Comparison of ENCODE assay signal across 12 cellular contexts in genomic region chr2:105143094-105143466, GRCh38.
DNase-seq lines count a peak whose midpoint lies in the region; ATAC-seq and TF ChIP-seq lines count a peak whose summit lies in the region.
"Had no signal": no experiment of that assay in that cellular context is flagged by ENCODE, and none has a peak within 500 bp of the region (broad histone marks: within the 10 kb centered on the region; RNA-seq: fewer than 3 reads in every experiment).

No MANE protein-coding gene starts in this region.

- no peak overlapping the region for H3K27ac ChIP-seq in spleen
- H3K27ac ChIP-seq: coronary artery had no signal

- DNase-seq in T-helper 1 cell, result no peak
- DNase-seq in activated CD4-positive, alpha-beta memory T cell treated with anti-CD3 and anti-CD28 coated beads for 36 hours, result no peak
- no peak for DNase-seq in spleen
- DNase-seq in amniotic stem cell (lab: John Stamatoyannopoulos, UW), result no peak
- no peak for DNase-seq in GF-D8 (lab: John Stamatoyannopoulos, UW)
- DNase-seq: NCI-H524 treated with DMSO at 0.1 percent for 48 hours; stimulated activated naive CD4-positive, alpha-beta T cell had no signal

- intact Hi-C loops in activated CD4-positive, alpha-beta memory T cell treated with anti-CD3 and anti-CD28 coated beads for 36 hours (cut with micrococcal nuclease), result no loop called here
- intact Hi-C loops in spleen (cut with DNase I; ENCODE audit: low total_unique reads), result no loop called here

- H3K27me3 ChIP-seq in iPS-15b (ENCODE audit: control insufficient read depth, insufficient read depth, low read length), result peaks cover 16% of the 10 kb centered on the region
- peaks cover 0 to 63% (median 25%) of the 10 kb centered on the region in 7 donors for H3K27me3 ChIP-seq in spleen (replicated peaks in 1 of 7)

- H3K27me3 Mint-ChIP-seq in T-helper 1 cell treated with Interleukin-12 subunit alpha and Interleukin-12 subunit beta and Interleukin-4 antibody, amounts not matched to agents 30 μg/mL and 1 μg/mL, for 36 hours (ENCODE audit: low read depth), result peaks cover 30% of the 10 kb centered on the region
- H3K27me3 Mint-ChIP-seq in activated CD4-positive, alpha-beta memory T cell treated with anti-CD3 and anti-CD28 coated beads for 36 hours, result peaks cover 38% of the 10 kb centered on the region

- H3K9me3 Mint-ChIP-seq in T-helper 1 cell treated with Interleukin-12 subunit alpha and Interleukin-12 subunit beta and Interleukin-4 antibody, amounts not matched to agents 30 μg/mL and 1 μg/mL, for 36 hours, result no peaks in the 10 kb centered on the region
- H3K9me3 Mint-ChIP-seq in activated CD4-positive, alpha-beta memory T cell treated with anti-CD3 and anti-CD28 coated beads for 36 hours, result no peaks in the 10 kb centered on the region

- CTCF ChIA-PET in activated CD4-positive, alpha-beta memory T cell treated with anti-CD3 and anti-CD28 coated beads for 36 hours (lab: Charles Lee), result no interaction called here

- H3K36me3 ChIP-seq in iPS-15b (ENCODE audit: control insufficient read depth, insufficient read depth, low read length), result no peaks in the 10 kb centered on the region
- no peaks in the 10 kb centered on the region for H3K36me3 ChIP-seq in spleen
- H3K36me3 ChIP-seq: MG63 had no signal

- POLR2A ChIA-PET in activated CD4-positive, alpha-beta memory T cell treated with anti-CD3 and anti-CD28 coated beads for 36 hours (lab: Charles Lee), result no interaction called here

- no peak overlapping the region for H3K9ac ChIP-seq in iPS-15b (ENCODE audit: low read depth, low read length)

- H3K4me3 ChIP-seq in iPS-15b (ENCODE audit: low read depth, low read length), result peak overlapping the region; percentile 69
- peak overlapping the region in 5 of 8 donors; percentile 38 to 76 (median 51) for H3K4me3 ChIP-seq in spleen

- H3K36me3 Mint-ChIP-seq in T-helper 1 cell treated with Interleukin-12 subunit alpha and Interleukin-12 subunit beta and Interleukin-4 antibody, amounts not matched to agents 30 μg/mL and 1 μg/mL, for 36 hours (ENCODE audit: low read depth), result no peaks in the 10 kb centered on the region
- no peaks in the 10 kb centered on the region for H3K36me3 Mint-ChIP-seq in activated CD4-positive, alpha-beta memory T cell treated with anti-CD3 and anti-CD28 coated beads for 36 hours

- H3K4me3 Mint-ChIP-seq in T-helper 1 cell treated with Interleukin-12 subunit alpha and Interleukin-12 subunit beta and Interleukin-4 antibody, amounts not matched to agents 30 μg/mL and 1 μg/mL, for 36 hours, result peak overlapping the region; percentile 78
- peak overlapping the region; percentile 63 for H3K4me3 Mint-ChIP-seq in activated CD4-positive, alpha-beta memory T cell treated with anti-CD3 and anti-CD28 coated beads for 36 hours

- no peaks in the 10 kb centered on the region for H3K4me1 ChIP-seq in iPS-15b (ENCODE audit: control insufficient read depth, insufficient read depth, low read length)
- peaks cover 0 to 22% (median 13%) of the 10 kb centered on the region in 6 donors for H3K4me1 ChIP-seq in spleen

- no peak for ATAC-seq in GM18517 (IDR thresholded peaks at IDR 0.05; ENCODE audit: unreplicated experiment)

- H3K4me1 Mint-ChIP-seq in T-helper 1 cell treated with Interleukin-12 subunit alpha and Interleukin-12 subunit beta and Interleukin-4 antibody, amounts not matched to agents 30 μg/mL and 1 μg/mL, for 36 hours (ENCODE audit: low read depth), result peaks cover 8% of the 10 kb centered on the region
- H3K4me1 Mint-ChIP-seq in activated CD4-positive, alpha-beta memory T cell treated with anti-CD3 and anti-CD28 coated beads for 36 hours (ENCODE audit: low read depth), result peaks cover 8% of the 10 kb centered on the region

- H3K27ac Mint-ChIP-seq in T-helper 1 cell treated with Interleukin-12 subunit alpha and Interleukin-12 subunit beta and Interleukin-4 antibody, amounts not matched to agents 30 μg/mL and 1 μg/mL, for 36 hours, result no peak overlapping the region
- no peak overlapping the region for H3K27ac Mint-ChIP-seq in activated CD4-positive, alpha-beta memory T cell treated with anti-CD3 and anti-CD28 coated beads for 36 hours

- H3K9me3 ChIP-seq in iPS-15b (ENCODE audit: control insufficient read depth, insufficient read depth, low read length), result no peaks in the 10 kb centered on the region
- H3K9me3 ChIP-seq in spleen, result no peaks in the 10 kb centered on the region
- H3K9me3 ChIP-seq: MG63 had no signal

- no peak for TF ChIP-seq POLR2A in spleen (IDR thresholded peaks at IDR 0.05)

- WGBS in spleen, 5 donors, result 61 to 69% (median 63%) methylated on average over 6 of the region's 6 CpGs

- no peak for TF ChIP-seq CTCF in spleen (IDR thresholded peaks at IDR 0.05 in 8 of 11, conservative IDR thresholded peaks at IDR 0.05 in 3 of 11)
